20 cellular contexts compared by ENCODE assay signal in the genomic region with DNA sequence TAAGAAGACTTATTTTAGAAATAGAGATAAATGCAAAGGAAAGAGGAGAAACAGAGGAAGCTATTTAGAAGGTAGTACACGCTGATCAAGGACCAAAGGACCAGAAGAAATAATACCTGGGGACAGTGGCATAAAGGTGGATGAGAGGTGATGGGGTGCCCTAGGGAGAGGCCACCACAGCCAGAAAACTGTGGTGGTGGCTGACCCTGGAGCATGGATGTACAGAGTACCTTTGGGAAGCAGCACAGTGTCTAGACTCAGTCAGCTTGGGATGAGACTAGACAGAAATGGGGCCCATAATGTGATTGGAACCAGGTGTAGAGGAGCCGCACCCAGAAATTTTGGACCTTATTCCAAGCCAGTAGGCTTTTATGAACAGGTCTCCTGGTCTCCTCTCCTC.
"Had no signal": no experiment of that assay in that cellular context is flagged by ENCODE, and none has a peak within 500 bp of the region (broad histone marks: within the 10 kb centered on the region; RNA-seq: fewer than 3 reads in every experiment).

No MANE protein-coding gene starts in this region.

- H3K27me3 ChIP-seq: stomach, suprapubic skin, tibial nerve had no signal

- H3K9me3 Mint-ChIP-seq: activated B cell treated with CpG ODN at 0.5 μM for 24 hours; activated naive CD4-positive, alpha-beta T cell treated with anti-CD3 and anti-CD28 coated beads, Interleukin-2, amount 10 ng/mL, durations not matched to agents 7 days and 5 days; activated T-cell treated with anti-CD3 and anti-CD28 coated beads, Interleukin-2, amount 50 U/mL, for 24 hours; naive B cell; T-helper 1 cell treated with Interleukin-12 subunit alpha and Interleukin-12 subunit beta and Interleukin-4 antibody, amounts not matched to agents 30 μg/mL and 1 μg/mL, for 36 hours had no signal

- H3K27ac Mint-ChIP-seq: activated B cell treated with CpG ODN at 0.5 μM for 24 hours; activated CD4-positive, alpha-beta T cell treated with anti-CD3 and anti-CD28 coated beads for 36 hours; activated naive CD4-positive, alpha-beta T cell treated with anti-CD3 and anti-CD28 coated beads, Interleukin-2, amount 10 ng/mL, durations not matched to agents 7 days and 5 days; activated T-cell treated with anti-CD3 and anti-CD28 coated beads, Interleukin-2, amount 50 U/mL, for 24 hours; naive B cell; progenitor cell of endocrine pancreas; T-helper 1 cell treated with Interleukin-12 subunit alpha and Interleukin-12 subunit beta and Interleukin-4 antibody, amounts not matched to agents 30 μg/mL and 1 μg/mL, for 36 hours had no signal

- H3K27ac ChIP-seq: suprapubic skin had no signal

- H3K36me3 ChIP-seq: stomach, suprapubic skin, tibial nerve had no signal

- ATAC-seq: activated CD4-positive, alpha-beta T cell treated with anti-CD3 and anti-CD28 coated beads for 36 hours; mucosa of descending colon had no signal

- H3K9me3 ChIP-seq: mucosa of descending colon, stomach, suprapubic skin, tibial nerve had no signal

- DNase-seq: activated B cell treated with CpG ODN at 0.5 μM for 24 hours; activated CD4-positive, alpha-beta T cell treated with anti-CD3 and anti-CD28 coated beads for 36 hours; activated CD4-positive, alpha-beta T cell treated with anti-CD3 and anti-CD28 coated beads, Interleukin-2, amount 50 U/mL, for 4 hours; activated CD8-positive, alpha-beta memory T cell treated with anti-CD3 and anti-CD28 coated beads for 24 hours; activated CD8-positive, alpha-beta memory T cell treated with anti-CD3 and anti-CD28 coated beads, Interleukin-2, amount 50 U/mL, for 4 hours; activated naive CD4-positive, alpha-beta T cell treated with anti-CD3 and anti-CD28 coated beads, Interleukin-2, amount 10 ng/mL, durations not matched to agents 7 days and 5 days; activated T-cell treated with anti-CD3 and anti-CD28 coated beads, Interleukin-2, amount 50 U/mL, for 24 hours; effector CD8-positive, alpha-beta T cell; hippocampal formation; mesendoderm; mucosa of descending colon; naive B cell; stimulated activated CD4-positive, alpha-beta T cell treated with anti-CD3 and anti-CD28 coated beads, Interleukin-1b, Interleukin-23, amount 100 ng/mL, for 48 hours; stomach; T1000 had no signal

- H3K4me3 Mint-ChIP-seq: activated B cell treated with CpG ODN at 0.5 μM for 24 hours; activated CD4-positive, alpha-beta T cell treated with anti-CD3 and anti-CD28 coated beads for 36 hours; activated naive CD4-positive, alpha-beta T cell treated with anti-CD3 and anti-CD28 coated beads, Interleukin-2, amount 10 ng/mL, durations not matched to agents 7 days and 5 days; activated T-cell treated with anti-CD3 and anti-CD28 coated beads, Interleukin-2, amount 50 U/mL, for 24 hours; naive B cell; T-helper 1 cell treated with Interleukin-12 subunit alpha and Interleukin-12 subunit beta and Interleukin-4 antibody, amounts not matched to agents 30 μg/mL and 1 μg/mL, for 36 hours had no signal

- H3K4me3 ChIP-seq: mucosa of descending colon, skin epidermis had no signal

- H3K36me3 Mint-ChIP-seq: activated naive CD4-positive, alpha-beta T cell treated with anti-CD3 and anti-CD28 coated beads, Interleukin-2, amount 10 ng/mL, durations not matched to agents 7 days and 5 days; naive B cell had no signal

- H3K4me1 Mint-ChIP-seq: activated B cell treated with CpG ODN at 0.5 μM for 24 hours; activated CD4-positive, alpha-beta T cell treated with anti-CD3 and anti-CD28 coated beads for 36 hours; activated naive CD4-positive, alpha-beta T cell treated with anti-CD3 and anti-CD28 coated beads, Interleukin-2, amount 10 ng/mL, durations not matched to agents 7 days and 5 days had no signal
